In the genomic region with DNA sequence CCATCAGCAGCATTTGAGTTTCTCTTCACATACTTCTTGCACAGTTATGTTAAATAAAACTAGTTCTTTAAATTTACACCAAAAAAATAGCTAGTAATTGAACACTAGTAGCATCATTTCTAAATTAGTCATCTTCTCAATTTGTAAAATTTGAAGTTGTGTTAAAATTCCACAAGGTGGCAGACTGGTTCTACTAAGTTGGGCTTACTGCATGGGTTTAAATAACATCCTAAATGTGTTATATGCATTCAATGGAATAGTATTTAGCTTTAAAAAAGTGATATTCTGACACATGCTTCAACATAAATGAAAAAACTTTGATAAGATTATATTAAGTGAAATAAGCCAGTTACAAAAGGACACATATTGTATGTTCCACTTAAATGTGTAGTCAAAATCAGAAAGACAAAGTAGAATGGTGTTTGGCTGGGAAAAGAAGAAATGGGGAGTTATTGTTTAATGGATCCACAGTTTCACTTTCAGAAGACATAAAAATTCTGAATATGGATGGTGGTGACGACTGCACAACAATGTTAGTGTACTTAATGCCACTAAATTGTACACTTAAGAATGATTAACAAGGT, we compare ENCODE assay signal across 8 cellular contexts. TPM values are rescaled to one million over a fixed set of nuclear protein-coding genes. Genes with fewer than 3 reads are reported as not detected.
A peak's percentile ranks its signal among the peaks of the same experiment; 100 is the strongest.
DNase-seq lines count a peak whose midpoint lies in the region; ATAC-seq and TF ChIP-seq lines count a peak whose summit lies in the region.

No MANE protein-coding gene starts in this region.

- no peaks in the 10 kb centered on the region for H3K9me3 Mint-ChIP-seq in osteocyte (ENCODE audit: unreplicated experiment)

- no peak overlapping the region for H3K4me3 ChIP-seq in LNCaP clone FGC (ENCODE audit: low read depth, low read length)
- no peak overlapping the region for H3K4me3 ChIP-seq in esophagus squamous epithelium

- TF ChIP-seq CTCF in LNCaP clone FGC (IDR thresholded peaks at IDR 0.05; ENCODE audit: control insufficient read depth, extremely low read depth, insufficient read depth) (peak; percentile 53), esophagus squamous epithelium (IDR thresholded peaks at IDR 0.05) (peak in 5 of 6 experiments; percentile 53 to 77 (median 59)), osteocyte (IDR thresholded peaks at IDR 0.05) (peak; percentile 69)

- peaks cover 38% of the 10 kb centered on the region for H3K27me3 Mint-ChIP-seq in osteocyte (ENCODE audit: unreplicated experiment)

- 8 to 15% methylated on average over 1 of the region's 1 CpG for WGBS in esophagus squamous epithelium, 2 donors

- H3K4me1 ChIP-seq in esophagus squamous epithelium = no peaks in the 10 kb centered on the region

- H3K9me3 ChIP-seq in esophagus squamous epithelium = no peaks in the 10 kb centered on the region

- no peak for TF ChIP-seq POLR2A in esophagus squamous epithelium (IDR thresholded peaks at IDR 0.05)

- H3K4me3 Mint-ChIP-seq in osteocyte (ENCODE audit: unreplicated experiment) = no peak overlapping the region

- DNase-seq in DMS79 treated with DMSO at 0.1 percent for 48 hours (lab: John Stamatoyannopoulos, UW) (peak; percentile 29), DMS79 (lab: John Stamatoyannopoulos, UW) (no peak), LNCaP clone FGC (ENCODE audit: low read depth) (peak; percentile 69), SHP77 treated with DMSO at 0.1 percent for 48 hours (lab: John Stamatoyannopoulos, UW) (peak; percentile 37), esophagus squamous epithelium (lab: John Stamatoyannopoulos, UW) (no peak), osteocyte (ENCODE audit: extremely low spot score, unreplicated experiment) (no peak), 8988T (no peak)

- peaks cover 0 to under 1% (median 0%) of the 10 kb centered on the region in 4 donors for H3K27me3 ChIP-seq in esophagus squamous epithelium

- intact Hi-C loops in esophagus squamous epithelium (cut with DNase I) = no loop called here

- ATAC-seq in GM19328 (IDR thresholded peaks at IDR 0.05; ENCODE audit: unreplicated experiment) = no peak

- no peaks in the 10 kb centered on the region for H3K36me3 ChIP-seq in esophagus squamous epithelium

- H3K27ac ChIP-seq in esophagus squamous epithelium = no peak overlapping the region

- peaks cover 2% of the 10 kb centered on the region for H3K4me1 Mint-ChIP-seq in osteocyte (ENCODE audit: unreplicated experiment)

- H3K27ac Mint-ChIP-seq in osteocyte (ENCODE audit: unreplicated experiment) = no peak overlapping the region

- H3K36me3 Mint-ChIP-seq in osteocyte (ENCODE audit: unreplicated experiment) = no peaks in the 10 kb centered on the region

RNA-seq across cellular contexts. Expression of gene RPRD1A, which starts 28.7 kb away (rescaled TPM):
- total RNA-seq in esophagus squamous epithelium (10 to 100 TPM; 30.3 to 54.1 (median 51.1) TPM), osteocyte (34.9 and 41.9 TPM in 2 replicates)

RNA-seq across cellular contexts. Expression of gene SLC39A6, which starts 33.1 kb away (rescaled TPM):
- 10 to 100 TPM; 15.4 to 55.2 (median 43.6) TPM for total RNA-seq in esophagus squamous epithelium
- total RNA-seq in osteocyte = 75.8 and 79.2 TPM in 2 replicates

RNA-seq across cellular contexts. Expression of gene ELP2, which starts 33.7 kb away (rescaled TPM):
- 10 to 100 TPM; 13.0 to 61.0 (median 28.0) TPM for total RNA-seq in esophagus squamous epithelium
- total RNA-seq in osteocyte = 89.9 and 93.4 TPM in 2 replicates

Comparison
In these comparisons a context has a peak if more than half of its experiments do, and no peak if none do; other contexts are left out.
1. DNase-seq: peak in DMS79 treated with DMSO at 0.1 percent for 48 hours (single experiment), LNCaP clone FGC (single experiment) and SHP77 treated with DMSO at 0.1 percent for 48 hours (single experiment); none in DMS79 (single experiment), esophagus squamous epithelium (single experiment), osteocyte (single experiment) and 8988T (single experiment).
2. Peak in every context shown above with its lines, with median percentiles within 50 percentile points of each other: CTCF ChIP-seq.